Comparison of ENCODE assay signal across 1 cellular context in genomic region chr19:58560921-58561320, GRCh38.
TF ChIP-seq lines count a peak whose summit lies in the region.

No MANE protein-coding gene starts in this region.

TF ChIP-seq in GM23338, 12 proteins besides CTCF, POLR2A, EP300 and RAD21:
- no peak for TF ChIP-seq EZH2phosphoT487 (IDR thresholded peaks at IDR 0.05; ENCODE audit: unreplicated experiment)
- TF ChIP-seq POLR2AphosphoS5 (IDR thresholded peaks at IDR 0.05; ENCODE audit: low read depth), result no peak
- no peak for TF ChIP-seq REST (IDR thresholded peaks at IDR 0.05; ENCODE audit: unreplicated experiment)
- TF ChIP-seq ETS1 (IDR thresholded peaks at IDR 0.05), result no peak
- no peak for TF ChIP-seq NANOG (IDR thresholded peaks at IDR 0.05; ENCODE audit: borderline replicate concordance)
- TF ChIP-seq EZH2 (IDR thresholded peaks at IDR 0.05; ENCODE audit: low read depth, unreplicated experiment), result no peak
- no peak for TF ChIP-seq CREB1 (CRISPR knock-in tag; IDR thresholded peaks at IDR 0.05; ENCODE audit: low read depth)
- no peak for TF ChIP-seq ZNF462 (CRISPR knock-in tag; IDR thresholded peaks at IDR 0.05)
- TF ChIP-seq JUNB (IDR thresholded peaks at IDR 0.05; ENCODE audit: unreplicated experiment), result no peak
- TF ChIP-seq ZNF114 (CRISPR knock-in tag; IDR thresholded peaks at IDR 0.05), result no peak
- no peak for TF ChIP-seq ZNF331 (CRISPR knock-in tag; IDR thresholded peaks at IDR 0.05; ENCODE audit: low read depth)
- no peak for TF ChIP-seq STAT1 (IDR thresholded peaks at IDR 0.05; ENCODE audit: unreplicated experiment)
